Comparison of ENCODE assay signal across 1 cellular context in the genomic region with DNA sequence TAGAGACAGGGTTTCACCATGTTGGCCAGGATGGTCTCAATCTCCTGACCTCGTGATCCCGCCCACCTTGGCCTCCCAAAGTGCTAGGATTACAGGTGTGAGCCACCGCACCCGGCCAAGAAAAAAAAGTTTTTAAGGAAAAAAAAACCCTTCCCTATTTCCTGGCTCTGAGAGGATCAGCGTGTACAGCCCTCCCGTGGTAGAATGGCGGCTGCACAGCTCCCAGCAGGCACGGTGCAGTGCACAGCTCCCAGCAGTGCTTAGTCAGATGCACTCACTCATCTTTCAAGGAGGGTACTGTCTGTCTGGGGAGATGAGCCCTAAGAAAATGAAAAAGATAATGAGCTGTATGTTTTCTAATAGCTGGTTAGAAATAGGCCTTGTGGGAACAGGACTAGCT.
TF ChIP-seq lines count a peak whose summit lies in the region.

No MANE protein-coding gene starts in this region.

TF ChIP-seq in GM23338, 12 proteins besides CTCF, POLR2A, EP300 and RAD21 (continued from another document):
- TF ChIP-seq, protein P1, sequence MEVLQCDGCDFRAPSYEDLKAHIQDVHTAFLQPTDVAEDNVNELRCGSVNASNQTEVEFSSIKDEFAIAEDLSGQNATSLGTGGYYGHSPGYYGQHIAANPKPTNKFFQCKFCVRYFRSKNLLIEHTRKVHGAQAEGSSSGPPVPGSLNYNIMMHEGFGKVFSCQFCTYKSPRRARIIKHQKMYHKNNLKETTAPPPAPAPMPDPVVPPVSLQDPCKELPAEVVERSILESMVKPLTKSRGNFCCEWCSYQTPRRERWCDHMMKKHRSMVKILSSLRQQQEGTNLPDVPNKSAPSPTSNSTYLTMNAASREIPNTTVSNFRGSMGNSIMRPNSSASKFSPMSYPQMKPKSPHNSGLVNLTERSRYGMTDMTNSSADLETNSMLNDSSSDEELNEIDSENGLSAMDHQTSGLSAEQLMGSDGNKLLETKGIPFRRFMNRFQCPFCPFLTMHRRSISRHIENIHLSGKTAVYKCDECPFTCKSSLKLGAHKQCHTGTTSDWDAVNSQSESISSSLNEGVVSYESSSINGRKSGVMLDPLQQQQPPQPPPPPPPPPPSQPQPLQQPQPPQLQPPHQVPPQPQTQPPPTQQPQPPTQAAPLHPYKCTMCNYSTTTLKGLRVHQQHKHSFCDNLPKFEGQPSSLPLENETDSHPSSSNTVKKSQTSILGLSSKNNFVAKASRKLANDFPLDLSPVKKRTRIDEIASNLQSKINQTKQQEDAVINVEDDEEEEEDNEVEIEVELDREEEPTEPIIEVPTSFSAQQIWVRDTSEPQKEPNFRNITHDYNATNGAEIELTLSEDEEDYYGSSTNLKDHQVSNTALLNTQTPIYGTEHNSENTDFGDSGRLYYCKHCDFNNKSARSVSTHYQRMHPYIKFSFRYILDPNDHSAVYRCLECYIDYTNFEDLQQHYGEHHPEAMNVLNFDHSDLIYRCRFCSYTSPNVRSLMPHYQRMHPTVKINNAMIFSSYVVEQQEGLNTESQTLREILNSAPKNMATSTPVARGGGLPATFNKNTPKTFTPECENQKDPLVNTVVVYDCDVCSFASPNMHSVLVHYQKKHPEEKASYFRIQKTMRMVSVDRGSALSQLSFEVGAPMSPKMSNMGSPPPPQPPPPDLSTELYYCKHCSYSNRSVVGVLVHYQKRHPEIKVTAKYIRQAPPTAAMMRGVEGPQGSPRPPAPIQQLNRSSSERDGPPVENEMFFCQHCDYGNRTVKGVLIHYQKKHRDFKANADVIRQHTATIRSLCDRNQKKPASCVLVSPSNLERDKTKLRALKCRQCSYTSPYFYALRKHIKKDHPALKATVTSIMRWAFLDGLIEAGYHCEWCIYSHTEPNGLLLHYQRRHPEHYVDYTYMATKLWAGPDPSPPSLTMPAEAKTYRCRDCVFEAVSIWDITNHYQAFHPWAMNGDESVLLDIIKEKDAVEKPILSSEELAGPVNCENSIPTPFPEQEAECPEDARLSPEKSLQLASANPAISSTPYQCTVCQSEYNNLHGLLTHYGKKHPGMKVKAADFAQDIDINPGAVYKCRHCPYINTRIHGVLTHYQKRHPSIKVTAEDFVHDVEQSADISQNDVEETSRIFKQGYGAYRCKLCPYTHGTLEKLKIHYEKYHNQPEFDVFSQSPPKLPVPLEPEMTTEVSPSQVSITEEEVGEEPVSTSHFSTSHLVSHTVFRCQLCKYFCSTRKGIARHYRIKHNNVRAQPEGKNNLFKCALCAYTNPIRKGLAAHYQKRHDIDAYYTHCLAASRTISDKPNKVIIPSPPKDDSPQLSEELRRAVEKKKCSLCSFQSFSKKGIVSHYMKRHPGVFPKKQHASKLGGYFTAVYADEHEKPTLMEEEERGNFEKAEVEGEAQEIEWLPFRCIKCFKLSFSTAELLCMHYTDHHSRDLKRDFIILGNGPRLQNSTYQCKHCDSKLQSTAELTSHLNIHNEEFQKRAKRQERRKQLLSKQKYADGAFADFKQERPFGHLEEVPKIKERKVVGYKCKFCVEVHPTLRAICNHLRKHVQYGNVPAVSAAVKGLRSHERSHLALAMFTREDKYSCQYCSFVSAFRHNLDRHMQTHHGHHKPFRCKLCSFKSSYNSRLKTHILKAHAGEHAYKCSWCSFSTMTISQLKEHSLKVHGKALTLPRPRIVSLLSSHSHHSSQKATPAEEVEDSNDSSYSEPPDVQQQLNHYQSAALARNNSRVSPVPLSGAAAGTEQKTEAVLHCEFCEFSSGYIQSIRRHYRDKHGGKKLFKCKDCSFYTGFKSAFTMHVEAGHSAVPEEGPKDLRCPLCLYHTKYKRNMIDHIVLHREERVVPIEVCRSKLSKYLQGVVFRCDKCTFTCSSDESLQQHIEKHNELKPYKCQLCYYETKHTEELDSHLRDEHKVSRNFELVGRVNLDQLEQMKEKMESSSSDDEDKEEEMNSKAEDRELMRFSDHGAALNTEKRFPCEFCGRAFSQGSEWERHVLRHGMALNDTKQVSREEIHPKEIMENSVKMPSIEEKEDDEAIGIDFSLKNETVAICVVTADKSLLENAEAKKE (CRISPR knock-in tag; IDR thresholded peaks at IDR 0.05) = no peak
- no peak for TF ChIP-seq JUNB (IDR thresholded peaks at IDR 0.05; ENCODE audit: unreplicated experiment)
- TF ChIP-seq ZNF114 (CRISPR knock-in tag; IDR thresholded peaks at IDR 0.05) = no peak
- TF ChIP-seq POLR2AphosphoS5 (IDR thresholded peaks at IDR 0.05; ENCODE audit: low read depth) = no peak
- TF ChIP-seq NANOG (IDR thresholded peaks at IDR 0.05; ENCODE audit: borderline replicate concordance) = no peak
- TF ChIP-seq, protein P2, sequence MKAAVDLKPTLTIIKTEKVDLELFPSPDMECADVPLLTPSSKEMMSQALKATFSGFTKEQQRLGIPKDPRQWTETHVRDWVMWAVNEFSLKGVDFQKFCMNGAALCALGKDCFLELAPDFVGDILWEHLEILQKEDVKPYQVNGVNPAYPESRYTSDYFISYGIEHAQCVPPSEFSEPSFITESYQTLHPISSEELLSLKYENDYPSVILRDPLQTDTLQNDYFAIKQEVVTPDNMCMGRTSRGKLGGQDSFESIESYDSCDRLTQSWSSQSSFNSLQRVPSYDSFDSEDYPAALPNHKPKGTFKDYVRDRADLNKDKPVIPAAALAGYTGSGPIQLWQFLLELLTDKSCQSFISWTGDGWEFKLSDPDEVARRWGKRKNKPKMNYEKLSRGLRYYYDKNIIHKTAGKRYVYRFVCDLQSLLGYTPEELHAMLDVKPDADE (IDR thresholded peaks at IDR 0.05) = no peak
- TF ChIP-seq STAT1 (IDR thresholded peaks at IDR 0.05; ENCODE audit: unreplicated experiment) = no peak
- no peak for TF ChIP-seq REST (IDR thresholded peaks at IDR 0.05; ENCODE audit: unreplicated experiment)
- TF ChIP-seq EZH2 (IDR thresholded peaks at IDR 0.05; ENCODE audit: low read depth, unreplicated experiment) = no peak
